In the genomic region with DNA sequence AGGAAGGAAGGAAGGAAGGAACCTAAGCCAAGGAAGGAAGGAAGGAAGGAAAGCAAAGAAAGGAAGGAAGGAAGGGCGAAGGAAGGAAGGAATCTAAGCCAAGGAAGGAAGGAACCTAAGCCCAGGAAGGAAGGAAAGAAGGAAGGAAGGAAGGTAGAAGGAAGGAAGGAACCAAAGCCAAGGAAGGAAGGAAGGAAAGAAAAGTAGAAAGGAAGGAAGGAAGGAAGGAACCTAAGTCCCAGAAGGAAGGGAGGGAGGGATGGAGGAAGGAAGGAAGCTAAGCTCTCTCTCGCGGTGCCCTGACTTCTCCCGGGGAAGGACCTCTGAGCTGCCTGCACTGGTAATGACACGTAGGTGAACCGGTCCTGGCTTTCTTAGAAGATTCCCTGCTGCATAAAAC, we compare ENCODE assay signal across 16 cellular contexts. TPM values are rescaled to one million over a fixed set of nuclear protein-coding genes. Genes with fewer than 3 reads are reported as not detected.
DNase-seq lines count a peak whose midpoint lies in the region; ATAC-seq, FAIRE-seq and TF ChIP-seq lines count a peak whose summit lies in the region.
"Had no signal": no experiment of that assay in that cellular context is flagged by ENCODE, and none has a peak within 500 bp of the region (broad histone marks: within the 10 kb centered on the region; RNA-seq: fewer than 3 reads in every experiment).

No MANE protein-coding gene starts in this region.

- H3K4me3 ChIP-seq in Caco-2 (ENCODE audit: low read depth, low read length) = no peak overlapping the region

- H3K27ac Mint-ChIP-seq in Caco-2 (ENCODE audit: unreplicated experiment) (peak overlapping the region; percentile 56), activated B cell treated with CpG ODN at 0.5 μM for 24 hours (peak overlapping the region; percentile 93), nephron progenitor cell (no peak overlapping the region)

- FAIRE-seq in GM18507 (lab: Jason Lieb, UNC) = peak; percentile 75

- CTCF ChIA-PET in Caco-2 (lab: Charles Lee) = interaction anchor here (0.7 to 1.2 kb wide), 2 partner anchors 67 to 351 kb away, joined by 3 to 4 read pairs; no protein-coding TSS in a partner anchor
- CTCF ChIA-PET in activated B cell treated with CpG ODN at 0.5 μM for 24 hours (lab: Charles Lee) = interaction anchor here (1.2 to 6.7 kb wide), 4 partner anchors 10 to 67 kb away, joined by 3 to 70 read pairs (median 4); no protein-coding TSS in a partner anchor

- no peaks in the 10 kb centered on the region for H3K36me3 ChIP-seq in Caco-2 (ENCODE audit: control insufficient read depth, insufficient read depth, low read length)
- H3K36me3 ChIP-seq: adrenal gland, Peyer's patch had no signal

- POLR2A ChIA-PET in Caco-2 (lab: Charles Lee) (no interaction called here), activated B cell treated with CpG ODN at 0.5 μM for 24 hours (lab: Charles Lee) (interaction anchor here (0.6 to 4.9 kb wide), 12 partner anchors 8 to 206 kb away, joined by 3 to 95 read pairs (median 10); a partner anchor contains a TSS)

- H3K9me3 ChIP-seq in Caco-2 = no peaks in the 10 kb centered on the region
- H3K9me3 ChIP-seq: adrenal gland, Peyer's patch, testis had no signal

- peaks cover 30% of the 10 kb centered on the region for H3K4me1 Mint-ChIP-seq in Caco-2 (ENCODE audit: low read depth, unreplicated experiment)
- H3K4me1 Mint-ChIP-seq in activated B cell treated with CpG ODN at 0.5 μM for 24 hours = peaks cover 69% of the 10 kb centered on the region
- peaks cover 42% of the 10 kb centered on the region for H3K4me1 Mint-ChIP-seq in nephron progenitor cell

- H3K9me3 Mint-ChIP-seq in Caco-2 (ENCODE audit: unreplicated experiment) (no peaks in the 10 kb centered on the region), activated B cell treated with CpG ODN at 0.5 μM for 24 hours (no peaks in the 10 kb centered on the region), nephron progenitor cell (no peaks in the 10 kb centered on the region)

- intact Hi-C loops in Caco-2 (cut with micrococcal nuclease; ENCODE audit: unreplicated experiment) (loop anchor here (2.0 kb wide), 1 partner anchor 68 kb away; no protein-coding TSS in a partner anchor), activated B cell treated with CpG ODN at 0.5 μM for 24 hours (cut with micrococcal nuclease) (loop anchor here (5.0 kb wide), 1 partner anchor 69 kb away; no protein-coding TSS in a partner anchor)

- H3K4me1 ChIP-seq in Caco-2 = peaks cover 33% of the 10 kb centered on the region
- H3K4me1 ChIP-seq: adrenal gland, testis had no signal

- TF ChIP-seq CTCF in Caco-2 (IDR thresholded peaks at IDR 0.05; ENCODE audit: insufficient read depth in 1 of 2, low read depth in 1 of 2, low read length in 1 of 2, severe bottlenecking in 1 of 2, unreplicated experiment in 1 of 2) (no peak), activated B cell treated with CpG ODN at 0.5 μM for 24 hours (IDR thresholded peaks at IDR 0.05) (no peak), nephron progenitor cell (IDR thresholded peaks at IDR 0.05) (no peak)

- DNase-seq in Caco-2 (no peak), GM18507 (ENCODE audit: extremely low spot score, insufficient read length, low read depth) (no peak), activated B cell treated with CpG ODN at 0.5 μM for 24 hours (no peak), nephron progenitor cell (no peak), 8988T (no peak)
- DNase-seq: activated CD4-positive, alpha-beta T cell treated with anti-CD3 and anti-CD28 coated beads for 48 hours; adrenal gland; EL; foreskin melanocyte; NCI-H2227 treated with DMSO at 0.1 percent for 48 hours; NCI-H82; testis had no signal

- H3K27me3 Mint-ChIP-seq in Caco-2 (ENCODE audit: insufficient read depth, unreplicated experiment) (no peaks in the 10 kb centered on the region), activated B cell treated with CpG ODN at 0.5 μM for 24 hours (no peaks in the 10 kb centered on the region), nephron progenitor cell (ENCODE audit: low read depth, poor library complexity) (peaks cover 51% of the 10 kb centered on the region)

- H3K36me3 Mint-ChIP-seq in Caco-2 (ENCODE audit: insufficient read depth, unreplicated experiment) = peaks cover 5% of the 10 kb centered on the region
- peaks cover 35% of the 10 kb centered on the region for H3K36me3 Mint-ChIP-seq in activated B cell treated with CpG ODN at 0.5 μM for 24 hours (ENCODE audit: low read depth)
- H3K36me3 Mint-ChIP-seq in nephron progenitor cell (ENCODE audit: low read depth) = no peaks in the 10 kb centered on the region

- BruUV-seq in Caco-2 (replicated peaks; lab: Mats Ljungman, UMichigan) = no TSS peak

- H3K27me3 ChIP-seq in Caco-2 (replicated peaks; ENCODE audit: control insufficient read depth, insufficient read depth, low read length) = no peaks in the 10 kb centered on the region
- H3K27me3 ChIP-seq: Peyer's patch, testis had no signal

- no peak for ATAC-seq in activated B cell treated with CpG ODN at 0.5 μM for 24 hours (ENCODE audit: low read depth)
- ATAC-seq in GM18502 (IDR thresholded peaks at IDR 0.05; ENCODE audit: poor library complexity, unreplicated experiment) = no peak
- ATAC-seq in GM21619 (IDR thresholded peaks at IDR 0.05; ENCODE audit: unreplicated experiment) = no peak

- peak overlapping the region; percentile 85 for H3K4me3 Mint-ChIP-seq in Caco-2 (ENCODE audit: unreplicated experiment)
- H3K4me3 Mint-ChIP-seq in activated B cell treated with CpG ODN at 0.5 μM for 24 hours = peak overlapping the region; percentile 95
- H3K4me3 Mint-ChIP-seq in nephron progenitor cell = peak overlapping the region; percentile 36

RNA-seq across cellular contexts. Expression of a gene that starts 1.3 kb away (rescaled TPM):
- total RNA-seq in Caco-2 (2022) (14.0 and 16.0 TPM in 2 replicates), activated B cell treated with CpG ODN at 0.5 μM for 24 hours (133 and 168 TPM in 2 replicates)
- total RNA-seq: pulmonary artery endothelial cell had no signal

Comparison
In these comparisons a context has a peak if more than half of its experiments do, and no peak if none do; other contexts are left out.
1. H3K4me3 Mint-ChIP-seq: peak in every context shown above with its lines; median percentile 95 in activated B cell treated with CpG ODN at 0.5 μM for 24 hours; 85 in Caco-2; 36 in nephron progenitor cell.